Comparison of ENCODE assay signal across 8 cellular contexts in the genomic region with DNA sequence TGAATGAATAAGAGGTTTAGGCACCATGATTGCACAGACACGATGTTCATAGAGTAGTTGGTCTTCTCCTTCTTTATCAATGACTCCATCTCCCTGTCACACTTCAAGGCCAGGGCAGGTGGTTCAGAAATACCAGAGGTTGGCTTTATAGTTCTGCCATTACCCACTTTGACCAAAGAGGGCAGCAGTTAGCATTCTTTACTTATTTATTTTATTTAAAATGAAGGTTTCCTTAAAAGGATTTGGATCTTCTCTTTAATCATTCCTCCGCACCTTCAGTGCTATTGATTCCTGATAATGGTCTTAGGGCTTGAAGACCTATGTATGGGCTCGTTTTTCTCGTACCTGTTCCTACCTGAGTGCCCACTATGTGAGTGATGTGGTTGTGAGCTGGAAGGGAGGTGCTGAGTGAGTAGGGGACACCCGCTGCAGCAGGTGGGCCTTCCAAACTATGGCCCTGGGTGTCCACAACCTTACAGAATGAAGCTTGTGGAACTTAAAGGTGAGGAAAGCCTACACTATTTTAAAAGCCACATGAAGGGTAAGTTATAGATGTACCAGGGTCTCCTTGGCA. TPM values are rescaled to one million over a fixed set of nuclear protein-coding genes. Genes with fewer than 3 reads are reported as not detected.
DNase-seq lines count a peak whose midpoint lies in the region; ATAC-seq and TF ChIP-seq lines count a peak whose summit lies in the region.

No MANE protein-coding gene starts in this region.

- no peaks in the 10 kb centered on the region for H3K9me2 ChIP-seq in OCI-LY7 (ENCODE audit: insufficient read depth, low read length)

- 69% methylated on average over 5 of the region's 5 CpGs for WGBS in right cardiac atrium
- WGBS in upper lobe of left lung, 2 donors: 62 to 68% methylated on average over 5 of the region's 5 CpGs

- H3K4me3 ChIP-seq in breast epithelium (no peak overlapping the region), OCI-LY7 (ENCODE audit: low read depth, low read length, poor library complexity, severe bottlenecking) (no peak overlapping the region), right cardiac atrium (ENCODE audit: low read length) (no peak overlapping the region), upper lobe of left lung (no peak overlapping the region)

- H3K4me1 Mint-ChIP-seq in MCF 10A (ENCODE audit: insufficient read depth, unreplicated experiment): peaks cover 7% of the 10 kb centered on the region

- no peak overlapping the region for H2AFZ ChIP-seq in OCI-LY7 (ENCODE audit: low read length)

- H3K27me3 Mint-ChIP-seq in MCF 10A (ENCODE audit: insufficient read depth, unreplicated experiment): no peaks in the 10 kb centered on the region

- intact Hi-C loops in MCF 10A (cut with micrococcal nuclease) (no loop called here), breast epithelium (cut with DNase I; ENCODE audit: low total_unique reads) (no loop called here), OCI-LY7 (cut with micrococcal nuclease; ENCODE audit: unreplicated experiment) (no loop called here), right cardiac atrium (cut with DNase I) (no loop called here)

- no peak overlapping the region for H3K4me3 Mint-ChIP-seq in MCF 10A (ENCODE audit: unreplicated experiment)

- H3K27ac ChIP-seq in breast epithelium (peak overlapping the region in 1 of 2 donors; percentile 32), OCI-LY7 (ENCODE audit: low read depth, low read length, poor library complexity, severe bottlenecking) (no peak overlapping the region), right cardiac atrium (ENCODE audit: low read length) (peak overlapping the region; percentile 36), upper lobe of left lung (peak overlapping the region in 3 of 4 donors; percentile 8 to 57 (median 22))

- ATAC-seq in right cardiac atrium (no peak), upper lobe of left lung (ENCODE audit: low FRiP score in 2 of 2) (no peak), GM19397 (IDR thresholded peaks at IDR 0.05; ENCODE audit: unreplicated experiment) (no peak)

- H3K36me3 ChIP-seq in breast epithelium: no peaks in the 10 kb centered on the region
- no peaks in the 10 kb centered on the region for H3K36me3 ChIP-seq in OCI-LY7 (ENCODE audit: insufficient read depth, low read length)
- peaks cover 0 to 93% (median 13%) of the 10 kb centered on the region in 4 donors for H3K36me3 ChIP-seq in upper lobe of left lung

- no peaks in the 10 kb centered on the region for H3K79me2 ChIP-seq in OCI-LY7 (ENCODE audit: insufficient read depth, low read depth, low read length)

- POLR2A ChIA-PET in MCF 10A (lab: Yijun Ruan, JAX) (interaction anchor here (0.6 kb wide), 1 partner anchor 21 kb away, joined by 3 read pairs; no protein-coding TSS in a partner anchor), OCI-LY7 (lab: Charles Lee) (no interaction called here)

- TF ChIP-seq EP300 in upper lobe of left lung (IDR thresholded peaks at IDR 0.05): no peak

- H3K4me1 ChIP-seq in breast epithelium: peaks cover 0 to 5% of the 10 kb centered on the region in 2 donors
- H3K4me1 ChIP-seq in OCI-LY7 (ENCODE audit: insufficient read depth, low read length, poor library complexity, severe bottlenecking): no peaks in the 10 kb centered on the region
- H3K4me1 ChIP-seq in right cardiac atrium (ENCODE audit: control insufficient read depth, insufficient read depth, low read length): peaks cover 57% of the 10 kb centered on the region
- peaks cover 51 to 94% (median 71%) of the 10 kb centered on the region in 4 donors for H3K4me1 ChIP-seq in upper lobe of left lung

- no peak overlapping the region for H3K27ac Mint-ChIP-seq in MCF 10A (ENCODE audit: low read depth, unreplicated experiment)

- DNase-seq in MCF 10A (ENCODE audit: unreplicated experiment): peak; percentile 24
- no peak for DNase-seq in breast epithelium (ENCODE audit: low spot score in 2 of 2)
- DNase-seq in OCI-LY7 (ENCODE audit: low spot score): peak; percentile 23
- no peak for DNase-seq in right cardiac atrium
- DNase-seq in upper lobe of left lung: no peak
- no peak for DNase-seq in anterior cingulate cortex (lab: John Stamatoyannopoulos, UW)
- no peak for DNase-seq in NCI-H345 (lab: John Stamatoyannopoulos, UW)

- peaks cover 18% of the 10 kb centered on the region for H3K36me3 Mint-ChIP-seq in MCF 10A (ENCODE audit: insufficient read depth, unreplicated experiment)

- BruUV-seq in MCF 10A (replicated peaks; lab: Mats Ljungman, UMichigan) (no TSS peak), OCI-LY7 (replicated peaks; lab: Mats Ljungman, UMichigan) (no TSS peak)

- H4K20me1 ChIP-seq in OCI-LY7 (ENCODE audit: insufficient read depth, low read length): no peaks in the 10 kb centered on the region

- H3K27me3 ChIP-seq in breast epithelium (no peaks in the 10 kb centered on the region), right cardiac atrium (ENCODE audit: control insufficient read depth, insufficient read depth) (no peaks in the 10 kb centered on the region), upper lobe of left lung (no peaks in the 10 kb centered on the region)

- CTCF ChIA-PET in MCF 10A (lab: Yijun Ruan, JAX): interaction anchor here (0.5 to 2.9 kb wide), 18 partner anchors 9 to 867 kb away, joined by 3 to 14 read pairs (median 4); no protein-coding TSS in a partner anchor
- CTCF ChIA-PET in OCI-LY7 (lab: Charles Lee; ENCODE audit: unreplicated experiment): no interaction called here

- TF ChIP-seq CTCF in MCF 10A (IDR thresholded peaks at IDR 0.05; ENCODE audit: unreplicated experiment) (peak; percentile 51), breast epithelium (IDR thresholded peaks at IDR 0.05) (peak in 1 of 3 donors; percentile 23), OCI-LY7 (conservative IDR thresholded peaks at IDR 0.05; ENCODE audit: low read length) (peak; percentile 78), upper lobe of left lung (IDR thresholded peaks at IDR 0.05) (peak in 4 of 6 experiments; percentile 16 to 37 (median 30))

- H3K4me2 ChIP-seq in OCI-LY7 (ENCODE audit: low read length): no peak overlapping the region

- H3K9me3 ChIP-seq in breast epithelium: no peaks in the 10 kb centered on the region
- no peaks in the 10 kb centered on the region for H3K9me3 ChIP-seq in OCI-LY7 (ENCODE audit: low read length)
- H3K9me3 ChIP-seq in right cardiac atrium (ENCODE audit: control insufficient read depth, low read length): no peaks in the 10 kb centered on the region
- no peaks in the 10 kb centered on the region for H3K9me3 ChIP-seq in upper lobe of left lung

- TF ChIP-seq POLR2A in breast epithelium (IDR thresholded peaks at IDR 0.05) (no peak), upper lobe of left lung (IDR thresholded peaks at IDR 0.05) (no peak)

- no peaks in the 10 kb centered on the region for H3K9me3 Mint-ChIP-seq in MCF 10A (ENCODE audit: unreplicated experiment)

RNA-seq across cellular contexts. Expression of a gene that starts 34.9 kb away (rescaled TPM):
- 44.9 and 50.6 TPM in 2 replicates for total RNA-seq in MCF 10A (2022)
- total RNA-seq in breast epithelium: 1,000 to 10,000 TPM in 1 of 3 donors, 100 to 1,000 TPM in 2; 269 to 1,246 (median 290) TPM
- not detected in 2 replicates for total RNA-seq in OCI-LY7 (2014; rRNA removed; shearing (Covaris generic))
- not detected in 2 replicates for total RNA-seq in OCI-LY7 (2022)
- 100 to 1,000 TPM; 488 to 893 (median 598) TPM for total RNA-seq in right cardiac atrium
- 412 TPM for polyA plus RNA-seq in right cardiac atrium
- 100 to 1,000 TPM; 196 to 659 (median 531) TPM for total RNA-seq in upper lobe of left lung

Comparison
In these comparisons a context has a peak if more than half of its experiments do, and no peak if none do; other contexts are left out.
1. DNase-seq: peak in MCF 10A (single experiment) and OCI-LY7 (single experiment); none in breast epithelium (0 of 2), right cardiac atrium (0 of 3), upper lobe of left lung (0 of 2), anterior cingulate cortex (0 of 58) and NCI-H345 (single experiment).
2. RNA of a gene that starts 34.9 kb away (total RNA-seq): 488 to 893 TPM in right cardiac atrium, 196 to 659 TPM in upper lobe of left lung, 269 to 1,246 TPM in breast epithelium and 44.9 to 50.6 TPM in MCF 10A; not detected in OCI-LY7; every median in the first group is over 10 times any median in the second.